8 cellular contexts compared by ENCODE assay signal in the genomic region with DNA sequence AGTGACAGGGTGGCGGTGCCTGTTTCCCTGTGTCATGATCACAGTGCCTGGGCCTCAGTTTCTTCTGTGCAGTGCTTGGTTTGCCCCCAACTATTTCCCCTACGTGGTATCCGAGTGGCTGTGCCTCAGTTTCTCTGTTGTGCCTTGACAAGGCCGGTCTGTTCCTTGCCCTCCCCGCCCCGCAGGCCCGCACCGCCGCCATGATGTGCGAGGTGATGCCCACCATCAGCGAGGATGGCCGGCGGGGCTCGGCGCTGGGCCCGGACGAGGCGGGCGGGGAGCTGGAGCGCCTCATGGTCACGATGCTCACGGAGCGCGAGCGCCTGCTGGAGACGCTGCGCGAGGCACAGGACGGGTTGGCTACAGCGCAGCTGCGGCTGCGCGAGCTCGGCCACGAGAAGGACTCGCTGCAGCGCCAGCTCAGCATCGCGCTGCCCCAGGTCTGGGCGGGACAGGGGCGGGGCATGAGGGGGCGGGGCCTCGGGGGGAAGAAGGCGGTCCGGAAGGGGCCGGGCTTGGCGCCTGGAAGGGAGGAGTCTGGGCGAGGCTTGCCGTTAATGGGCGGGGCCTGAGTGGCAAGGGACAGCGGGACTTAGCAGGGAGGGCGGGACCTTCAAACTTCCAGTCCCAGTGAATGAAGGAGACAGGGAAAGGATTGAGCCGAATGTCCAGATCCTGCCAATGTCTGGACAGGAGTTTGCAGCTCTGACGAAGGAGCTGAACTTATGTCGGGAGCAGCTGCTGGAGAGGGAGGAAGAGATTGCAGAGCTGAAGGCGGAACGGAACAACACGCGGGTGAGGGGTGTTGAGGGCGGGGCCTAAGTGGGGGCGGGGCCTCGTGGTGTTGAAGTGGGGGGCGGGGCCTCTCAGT. TPM values are rescaled to one million over a fixed set of nuclear protein-coding genes. Genes with fewer than 3 reads are reported as not detected.
A peak's percentile ranks its signal among the peaks of the same experiment; 100 is the strongest.
DNase-seq lines count a peak whose midpoint lies in the region; ATAC-seq, FAIRE-seq and TF ChIP-seq lines count a peak whose summit lies in the region.

No MANE protein-coding gene starts in this region.

- H3F3A ChIP-seq in OCI-LY1 (ENCODE audit: insufficient read depth, low read length): no peaks in the 10 kb centered on the region

- FAIRE-seq in D721Med (lab: Jason Lieb, UNC): no peak

- H3K4me2 ChIP-seq in OCI-LY1 (ENCODE audit: low read length): peak overlapping the region; percentile 84

- peaks cover 8% of the 10 kb centered on the region; the same call in 1 of the 2 replicates for H3K4me1 ChIP-seq in HUES64 (ENCODE audit: insufficient read depth, low read length)
- peaks cover 14% of the 10 kb centered on the region for H3K4me1 ChIP-seq in OCI-LY1 (ENCODE audit: insufficient read depth, low read length, severe bottlenecking)

- H3K27me3 ChIP-seq in HUES64 (ENCODE audit: insufficient read depth, low read length): no peaks in the 10 kb centered on the region
- no peaks in the 10 kb centered on the region for H3K27me3 ChIP-seq in OCI-LY1 (ENCODE audit: insufficient read depth, low read length)

- peak; percentile 88 for ATAC-seq in GM21515 (IDR thresholded peaks at IDR 0.05; ENCODE audit: unreplicated experiment)

- no peak overlapping the region for H2AFZ ChIP-seq in OCI-LY1 (ENCODE audit: low read length)

- no peaks in the 10 kb centered on the region for H3K9me3 ChIP-seq in HUES64 (ENCODE audit: insufficient read depth, low read depth, low read length)
- no peaks in the 10 kb centered on the region for H3K9me3 ChIP-seq in OCI-LY1 (ENCODE audit: low read length)

- H3K79me2 ChIP-seq in OCI-LY1 (ENCODE audit: insufficient read depth, low read length): no peaks in the 10 kb centered on the region

- TF ChIP-seq CTCF in D721Med (IDR thresholded peaks at IDR 0.05; ENCODE audit: insufficient read depth, missing control alignments): no peak
- no peak for TF ChIP-seq CTCF in OCI-LY1 (IDR thresholded peaks at IDR 0.05; ENCODE audit: low read length)
- peak; percentile 22 for TF ChIP-seq CTCF in epithelial cell of esophagus (IDR thresholded peaks at IDR 0.05; ENCODE audit: insufficient read depth, low read depth, low read length, missing control alignments)

- H4K20me1 ChIP-seq in OCI-LY1 (ENCODE audit: insufficient read depth, low read length): no peaks in the 10 kb centered on the region

- DNase-seq in D721Med (ENCODE audit: insufficient read length, low spot score) (peak; percentile 94), activated T-cell treated with anti-CD3 and anti-CD28 coated beads for 1 hour (ENCODE audit: low read depth) (peak; percentile 92), epithelial cell of esophagus (ENCODE audit: low read depth) (peak; percentile 98), mucosa of gallbladder (ENCODE audit: low spot score) (peak; percentile 96)
- peak; percentile 88 for DNase-seq in stimulated activated CD8-positive, alpha-beta memory T cell treated with anti-CD3 and anti-CD28 coated beads, Interleukin-4, amount 100 ng/mL, for 24 hours (ENCODE audit: low read depth)

- H3K9me2 ChIP-seq in OCI-LY1 (ENCODE audit: low read depth, low read length): no peaks in the 10 kb centered on the region

- H3K36me3 ChIP-seq in HUES64 (ENCODE audit: insufficient read depth, low read length) (no peaks in the 10 kb centered on the region), OCI-LY1 (ENCODE audit: insufficient read depth, low read length) (peaks cover 3% of the 10 kb centered on the region; the same call in 1 of the 2 replicates)

- WGBS in HUES64: 5% methylated on average over 60 of the region's 63 CpGs

- H3K27ac ChIP-seq in HUES64 (ENCODE audit: low read depth, low read length) (peak overlapping the region; percentile 41; the same call in 1 of the 2 replicates), OCI-LY1 (ENCODE audit: low read depth, low read length, poor library complexity, severe bottlenecking) (no peak overlapping the region)

- H3K4me3 ChIP-seq in HUES64 (ENCODE audit: low read length): peak overlapping the region; percentile 78
- peak overlapping the region; percentile 62 for H3K4me3 ChIP-seq in OCI-LY1 (ENCODE audit: low read depth, low read length, poor library complexity, severe bottlenecking)
- H3K4me3 ChIP-seq in epithelial cell of esophagus (ENCODE audit: low read length): peak overlapping the region; percentile 48

- peak overlapping the region; percentile 63 for H3K9ac ChIP-seq in HUES64 (ENCODE audit: low read depth, low read length)
- H3K9ac ChIP-seq in OCI-LY1 (ENCODE audit: low read length): peak overlapping the region; percentile 47; the same call in 1 of the 2 replicates

RNA-seq across cellular contexts. Expression of a gene that starts 8.6 kb away (rescaled TPM):
- polyA plus RNA-seq in HUES64 (2013, experiment 1 of 2): 12.0 TPM
- 19.0 TPM for polyA plus RNA-seq in HUES64 (2013, experiment 2 of 2)
- total RNA-seq in mucosa of gallbladder: 9.7 TPM

RNA-seq across cellular contexts. Expression of a gene that starts 9.0 kb away (rescaled TPM):
- 0.70 TPM for polyA plus RNA-seq in HUES64 (2013, experiment 1 of 2)
- 0.57 TPM for polyA plus RNA-seq in HUES64 (2013, experiment 2 of 2)
- 2.7 TPM for total RNA-seq in mucosa of gallbladder

RNA-seq across cellular contexts. Expression of a gene that starts 13.7 kb away (rescaled TPM):
- 2.2 TPM for polyA plus RNA-seq in HUES64 (2013, experiment 1 of 2)
- 2.7 TPM for polyA plus RNA-seq in HUES64 (2013, experiment 2 of 2)
- 6.8 TPM for total RNA-seq in mucosa of gallbladder

RNA-seq across cellular contexts. Expression of a gene that starts 27.3 kb away (rescaled TPM):
- 0.80 TPM for polyA plus RNA-seq in HUES64 (2013, experiment 1 of 2)
- polyA plus RNA-seq in HUES64 (2013, experiment 2 of 2): 2.1 TPM
- 2.1 TPM for total RNA-seq in mucosa of gallbladder

RNA-seq across cellular contexts. Expression of a gene that starts 29.7 kb away (rescaled TPM):
- 3.0 TPM for polyA plus RNA-seq in HUES64 (2013, experiment 1 of 2)
- polyA plus RNA-seq in HUES64 (2013, experiment 2 of 2): 3.1 TPM
- 145 TPM for total RNA-seq in mucosa of gallbladder
